In genomic region chr16:66844342-66845079, GRCh38 we compare ENCODE assay signal across 9 cellular contexts. TPM values are rescaled to one million over a fixed set of nuclear protein-coding genes. Genes with fewer than 3 reads are reported as not detected.
A peak's percentile ranks its signal among the peaks of the same experiment; 100 is the strongest.
DNase-seq lines count a peak whose midpoint lies in the region; ATAC-seq and TF ChIP-seq lines count a peak whose summit lies in the region.
"Had no signal": no experiment of that assay in that cellular context is flagged by ENCODE, and none has a peak within 500 bp of the region (broad histone marks: within the 10 kb centered on the region; RNA-seq: fewer than 3 reads in every experiment).

TSS of gene CA7 (plus strand) at chr16:66844414. CDS start at chr16:66844488, 74 bp downstream.

- intact Hi-C loops in esophagus muscularis mucosa (cut with DNase I): no loop called here
- intact Hi-C loops in natural killer cell (cut with micrococcal nuclease): no loop called here

- WGBS in esophagus muscularis mucosa: 0% methylated on average over 25 of the region's 79 CpGs

- H3K4me3 ChIP-seq in AG04450 (ENCODE audit: low read depth, low read length): peak within 1 kb of the TSS; percentile 40
- H3K4me3 ChIP-seq in OCI-LY3 (ENCODE audit: low read length): peak within 1 kb of the TSS; percentile 67
- H3K4me3 ChIP-seq in esophagus muscularis mucosa: peak within 1 kb of the TSS; percentile 45 to 58 (median 52)

- no peak for TF ChIP-seq EP300 in esophagus muscularis mucosa (IDR thresholded peaks at IDR 0.05)

- H3K9me3 ChIP-seq in AG04450 (ENCODE audit: control insufficient read depth, insufficient read depth, low read length) (no peaks in the 10 kb centered on the region), OCI-LY3 (ENCODE audit: insufficient read depth, low read length) (no peaks in the 10 kb centered on the region), esophagus muscularis mucosa (no peaks in the 10 kb centered on the region)

- H4K20me1 ChIP-seq in OCI-LY3 (ENCODE audit: insufficient read depth, low read length): no peaks in the 10 kb centered on the region

- H3K9ac ChIP-seq in OCI-LY3 (ENCODE audit: low read length): no peak within 1 kb of the TSS

- peak within 1 kb of the TSS; percentile 75 for H3K4me3 Mint-ChIP-seq in natural killer cell

- peak within 1 kb of the TSS; percentile 39 for H3K4me2 ChIP-seq in OCI-LY3 (ENCODE audit: low read length)

- peaks cover 73% of the 10 kb centered on the region for H3K27me3 ChIP-seq in AG04450 (ENCODE audit: control insufficient read depth, insufficient read depth, low read length)
- 0 out of 2 replicates have a peak, but pooled peaks cover 5% of the 10 kb centered on the region for H3K27me3 ChIP-seq in OCI-LY3 (ENCODE audit: low read depth, low read length)
- peaks cover 4 to 58% (median 18%) of the 10 kb centered on the region in 4 donors for H3K27me3 ChIP-seq in esophagus muscularis mucosa

- POLR2A ChIA-PET in AG04450 (lab: Yijun Ruan, JAX): no interaction called here

- peaks cover 0 to 16% of the 10 kb centered on the region in 2 donors for H3K4me1 Mint-ChIP-seq in natural killer cell

- DNase-seq in AG04450 (ENCODE audit: low read depth, low spot score) (no peak), esophagus muscularis mucosa (ENCODE audit: extremely low spot score) (no peak), natural killer cell (peak; percentile 11), LoVo (ENCODE audit: low spot score) (no peak), NCI-H774 (lab: John Stamatoyannopoulos, UW) (no peak), NCI-H524 (lab: John Stamatoyannopoulos, UW) (no peak)
- DNase-seq: NCI-H2171 treated with DMSO at 0.1 percent for 48 hours had no signal

- H3K36me3 ChIP-seq in OCI-LY3 (replicated peaks; ENCODE audit: low read depth, low read length): no peaks in the 10 kb centered on the region
- no peaks in the 10 kb centered on the region for H3K36me3 ChIP-seq in esophagus muscularis mucosa

- no peaks in the 10 kb centered on the region for H3K36me3 Mint-ChIP-seq in natural killer cell

- peaks cover 8 to 34% of the 10 kb centered on the region in 2 donors for H3K27me3 Mint-ChIP-seq in natural killer cell (ENCODE audit: low read depth in 2 of 2)

- no peak within 1 kb of the TSS for H2AFZ ChIP-seq in OCI-LY3 (ENCODE audit: low read depth, low read length)

- no peaks in the 10 kb centered on the region for H3K79me2 ChIP-seq in OCI-LY3 (ENCODE audit: low read length)

- TF ChIP-seq CTCF in AG04450 (IDR thresholded peaks at IDR 0.05; ENCODE audit: low read depth, low read length) (no peak), OCI-LY3 (IDR thresholded peaks at IDR 0.05; ENCODE audit: low read depth, low read length) (no peak), esophagus muscularis mucosa (IDR thresholded peaks at IDR 0.05) (no peak), natural killer cell (IDR thresholded peaks at IDR 0.05) (no peak)

- no peak for TF ChIP-seq POLR2A in esophagus muscularis mucosa (IDR thresholded peaks at IDR 0.05; ENCODE audit: low read depth)

- CTCF ChIA-PET in AG04450 (lab: Charles Lee): interaction anchor here (4.8 to 11.7 kb wide), 2 partner anchors 13 to 23 kb away, joined by 24 to 97 read pairs; partner anchors contain the start of gene NAE1

- H3K27ac ChIP-seq in AG04450 (ENCODE audit: low read depth, low read length) (no peak within 1 kb of the TSS), OCI-LY3 (ENCODE audit: low read length) (no peak within 1 kb of the TSS), esophagus muscularis mucosa (replicated peaks in 1 of 4) (no peak within 1 kb of the TSS)

- H3K27ac Mint-ChIP-seq in natural killer cell: no peak within 1 kb of the TSS

- H3K4me1 ChIP-seq in OCI-LY3 (ENCODE audit: low read length) (peaks cover 14% of the 10 kb centered on the region), esophagus muscularis mucosa (peaks cover 11 to 23% (median 22%) of the 10 kb centered on the region in 4 donors)

- H3K9me3 Mint-ChIP-seq in natural killer cell: no peaks in the 10 kb centered on the region

- peak in 2 of 3 donors; percentile 54 to 70 for ATAC-seq in natural killer cell
- no peak for ATAC-seq in activated CD4-positive, CD25-positive, alpha-beta regulatory T cell treated with anti-CD3 and anti-CD28 coated beads, Interleukin-2, amount 50 U/mL, for 24 hours

RNA-seq across cellular contexts. Expression of gene CA7, which starts in this region (rescaled TPM):
- polyA plus RNA-seq in AG04450 (2011; rRNA removed): not detected in 2 replicates
- not detected in 2 replicates for polyA minus RNA-seq in AG04450 (2011; rRNA and poly(A)+ RNA removed)
- total RNA-seq in esophagus muscularis mucosa: under 1 TPM in 1 of 4 donors, not detected in 3; 0.33 TPM
- not detected for total RNA-seq in natural killer cell

Comparison
In these comparisons a context has a peak if more than half of its experiments do, and no peak if none do; other contexts are left out.
1. Peak in DNase-seq and ATAC-seq in natural killer cell; RNA of the gene not detected or under 1 TPM.